Comparison of ENCODE assay signal across 16 cellular contexts in genomic region chr17:199195-199604, GRCh38. TPM values are rescaled to one million over a fixed set of nuclear protein-coding genes. Genes with fewer than 3 reads are reported as not detected.
A peak's percentile ranks its signal among the peaks of the same experiment; 100 is the strongest.
DNase-seq lines count a peak whose midpoint lies in the region; ATAC-seq and TF ChIP-seq lines count a peak whose summit lies in the region.
"Had no signal": no experiment of that assay in that cellular context is flagged by ENCODE, and none has a peak within 500 bp of the region (broad histone marks: within the 10 kb centered on the region; RNA-seq: fewer than 3 reads in every experiment).

No MANE protein-coding gene starts in this region.

- POLR2A ChIA-PET in IMR-90 (lab: Charles Lee; ENCODE audit: unreplicated experiment), result no interaction called here
- POLR2A ChIA-PET in activated CD8-positive, alpha-beta T cell treated with anti-CD3 and anti-CD28 coated beads, Interleukin-2, amount 10 ng/mL, durations not matched to agents 7 days and 5 days (lab: Charles Lee), result no interaction called here

- no peaks in the 10 kb centered on the region for H3K9me3 Mint-ChIP-seq in activated CD8-positive, alpha-beta T cell treated with anti-CD3 and anti-CD28 coated beads, Interleukin-2, amount 10 ng/mL, durations not matched to agents 7 days and 5 days (ENCODE audit: insufficient read depth)
- H3K9me3 Mint-ChIP-seq in stimulated activated memory B cell treated with anti-CD40 and anti-IgM and Interleukin-4, amounts not matched to agents 10 μg/mL and 1 μg/mL and 100 μg/mL, for 72 hours, result no peaks in the 10 kb centered on the region
- H3K9me3 Mint-ChIP-seq: stimulated activated naive CD8-positive, alpha-beta T cell treated with anti-CD3 and anti-CD28 coated beads, Interleukin-15, Interleukin-2, amounts not matched to agents 100 ng/mL and 50 ng/mL, for 24 hours; T-helper 2 cell treated with Interferon-gamma antibody and Interleukin-4, amounts not matched to agents 5 μg/mL and 100 μg/mL, for 36 hours had no signal

- H3K4me3 ChIP-seq in IMR-90 (ENCODE audit: insufficient read depth, low read depth, low read length) (no peak overlapping the region), lower lobe of right lung (peak overlapping the region; percentile 1), spleen (peak overlapping the region in 4 of 8 donors; percentile 3 to 33 (median 24))

- H3K4me2 ChIP-seq in IMR-90 (ENCODE audit: low read depth, low read length), result no peak overlapping the region; the same call in 1 of the 2 replicates

- H4K20me1 ChIP-seq in IMR-90 (ENCODE audit: insufficient read depth, low read length), result no peaks in the 10 kb centered on the region

- in situ Hi-C loops in IMR-90 (cut with MboI; ENCODE audit: low sequenced_read_pairs), result loop anchor here (5.0 kb wide), 1 partner anchor 78 kb away; no protein-coding TSS in a partner anchor

- no peak overlapping the region for H3K23ac ChIP-seq in IMR-90 (ENCODE audit: low read depth, low read length)

- H3K27ac Mint-ChIP-seq in activated CD8-positive, alpha-beta T cell treated with anti-CD3 and anti-CD28 coated beads, Interleukin-2, amount 10 ng/mL, durations not matched to agents 7 days and 5 days, result no peak overlapping the region
- no peak overlapping the region for H3K27ac Mint-ChIP-seq in stimulated activated memory B cell treated with anti-CD40 and anti-IgM and Interleukin-4, amounts not matched to agents 10 μg/mL and 1 μg/mL and 100 μg/mL, for 72 hours
- H3K27ac Mint-ChIP-seq: stimulated activated naive CD8-positive, alpha-beta T cell treated with anti-CD3 and anti-CD28 coated beads, Interleukin-15, Interleukin-2, amounts not matched to agents 100 ng/mL and 50 ng/mL, for 24 hours; T-helper 2 cell treated with Interferon-gamma antibody and Interleukin-4, amounts not matched to agents 5 μg/mL and 100 μg/mL, for 36 hours had no signal

- no peak overlapping the region for H3K27ac ChIP-seq in IMR-90 (ENCODE audit: insufficient read depth, low read length)
- no peak overlapping the region for H3K27ac ChIP-seq in lower lobe of right lung
- peak overlapping the region in 7 of 8 donors; percentile 27 to 78 (median 65) for H3K27ac ChIP-seq in spleen
- H3K27ac ChIP-seq: C4-2B, epithelial cell of prostate had no signal

- dilution Hi-C loops in IMR-90 (cut with HindIII; ENCODE audit: low sequenced_read_pairs, unreplicated experiment), result no loop called here

- H2BK15ac ChIP-seq in IMR-90 (ENCODE audit: low read depth, low read length), result no peak overlapping the region

- TF ChIP-seq CTCF in IMR-90 (conservative IDR thresholded peaks at IDR 0.05; ENCODE audit: low read depth, low read length) (no peak), lower lobe of right lung (IDR thresholded peaks at IDR 0.05) (no peak), spleen (IDR thresholded peaks at IDR 0.05 in 8 of 11, conservative IDR thresholded peaks at IDR 0.05 in 3 of 11) (no peak)

- H4K5ac ChIP-seq in IMR-90 (ENCODE audit: low read depth, low read length), result no peak overlapping the region

- no peak overlapping the region for H2AK5ac ChIP-seq in IMR-90 (ENCODE audit: low read depth, low read length)

- H3K4ac ChIP-seq in IMR-90 (ENCODE audit: low read depth, low read length), result no peak overlapping the region

- no peak overlapping the region for H4K91ac ChIP-seq in IMR-90 (ENCODE audit: insufficient read depth, low read depth, low read length)

- no peak overlapping the region for H4K8ac ChIP-seq in IMR-90 (ENCODE audit: low read depth in 2 of 2, low read length in 2 of 2)

- H3K9me3 ChIP-seq in IMR-90 (ENCODE audit: control insufficient read depth, insufficient read depth, low read length), result no peaks in the 10 kb centered on the region
- no peaks in the 10 kb centered on the region for H3K9me3 ChIP-seq in lower lobe of right lung
- H3K9me3 ChIP-seq in spleen, result no peaks in the 10 kb centered on the region

- peaks cover 34% of the 10 kb centered on the region for H3K27me3 ChIP-seq in IMR-90 (ENCODE audit: control insufficient read depth, insufficient read depth, low read length)
- peaks cover 9% of the 10 kb centered on the region for H3K27me3 ChIP-seq in lower lobe of right lung (ENCODE audit: low read depth)
- H3K27me3 ChIP-seq in spleen (replicated peaks in 1 of 7), result peaks cover 0 to 25% (median 0%) of the 10 kb centered on the region in 7 donors

- H2BK20ac ChIP-seq in IMR-90 (ENCODE audit: low read depth, low read length), result no peak overlapping the region

- H2BK120ac ChIP-seq in IMR-90 (ENCODE audit: low read depth, low read length), result no peak overlapping the region

- intact Hi-C loops in IMR-90 (cut with micrococcal nuclease) (no loop called here), lower lobe of right lung (cut with DNase I) (no loop called here), spleen (cut with DNase I; ENCODE audit: low total_unique reads) (no loop called here)

- H3K18ac ChIP-seq in IMR-90 (ENCODE audit: low read depth, low read length), result no peak overlapping the region

- H3K36me3 ChIP-seq in IMR-90 (ENCODE audit: control insufficient read depth, insufficient read depth, low read length), result no peaks in the 10 kb centered on the region
- no peaks in the 10 kb centered on the region for H3K36me3 ChIP-seq in lower lobe of right lung
- no peaks in the 10 kb centered on the region for H3K36me3 ChIP-seq in spleen

- H3K4me1 Mint-ChIP-seq in activated CD8-positive, alpha-beta T cell treated with anti-CD3 and anti-CD28 coated beads, Interleukin-2, amount 10 ng/mL, durations not matched to agents 7 days and 5 days (ENCODE audit: low read depth), result no peaks in the 10 kb centered on the region
- H3K4me1 Mint-ChIP-seq in stimulated activated memory B cell treated with anti-CD40 and anti-IgM and Interleukin-4, amounts not matched to agents 10 μg/mL and 1 μg/mL and 100 μg/mL, for 72 hours, result no peaks in the 10 kb centered on the region

- no peak overlapping the region for H3K9ac ChIP-seq in IMR-90 (ENCODE audit: low read depth, low read length)

- no peak overlapping the region for H2BK5ac ChIP-seq in IMR-90 (ENCODE audit: low read depth, low read length, poor library complexity, severe bottlenecking)

- CTCF ChIA-PET in IMR-90 (lab: Yijun Ruan, JAX), result interaction anchor here (0.6 kb wide), 2 partner anchors 23 to 797 kb away, joined by 3 read pairs; partner anchors contain the start of gene TIMM22
- CTCF ChIA-PET in activated CD8-positive, alpha-beta T cell treated with anti-CD3 and anti-CD28 coated beads, Interleukin-2, amount 10 ng/mL, durations not matched to agents 7 days and 5 days (lab: Charles Lee), result no interaction called here

- peak; percentile 53; the same call in 1 of the 2 replicates for ATAC-seq in IMR-90 (ENCODE audit: low read depth)
- no peak for ATAC-seq in lower lobe of right lung
- ATAC-seq in activated CD8-positive, alpha-beta T cell treated with anti-CD3 and anti-CD28 coated beads, Interleukin-2, amount 10 ng/mL, durations not matched to agents 7 days and 5 days, result no peak
- no peak for ATAC-seq in stimulated activated memory B cell treated with anti-CD40 and anti-IgM and Interleukin-4, amounts not matched to agents 10 μg/mL and 1 μg/mL and 100 μg/mL, for 72 hours

- H3K9me1 ChIP-seq in IMR-90 (ENCODE audit: insufficient read depth, low read length), result no peaks in the 10 kb centered on the region

- TF ChIP-seq RAD21 in IMR-90 (IDR thresholded peaks at IDR 0.05; ENCODE audit: low read length), result no peak

- TF ChIP-seq POLR2A in IMR-90 (IDR thresholded peaks at IDR 0.05; ENCODE audit: low read depth, low read length), result no peak
- TF ChIP-seq POLR2A in spleen (IDR thresholded peaks at IDR 0.05), result no peak

- H3K36me3 Mint-ChIP-seq in activated CD8-positive, alpha-beta T cell treated with anti-CD3 and anti-CD28 coated beads, Interleukin-2, amount 10 ng/mL, durations not matched to agents 7 days and 5 days (ENCODE audit: low read depth), result no peaks in the 10 kb centered on the region
- H3K36me3 Mint-ChIP-seq in stimulated activated memory B cell treated with anti-CD40 and anti-IgM and Interleukin-4, amounts not matched to agents 10 μg/mL and 1 μg/mL and 100 μg/mL, for 72 hours, result no peaks in the 10 kb centered on the region

- no peak overlapping the region for H3K56ac ChIP-seq in IMR-90 (ENCODE audit: extremely low read depth, insufficient read depth, low read length)

- H3K27me3 Mint-ChIP-seq in activated CD8-positive, alpha-beta T cell treated with anti-CD3 and anti-CD28 coated beads, Interleukin-2, amount 10 ng/mL, durations not matched to agents 7 days and 5 days (ENCODE audit: low read depth), result peaks cover 3% of the 10 kb centered on the region
- peaks cover 44% of the 10 kb centered on the region for H3K27me3 Mint-ChIP-seq in stimulated activated memory B cell treated with anti-CD40 and anti-IgM and Interleukin-4, amounts not matched to agents 10 μg/mL and 1 μg/mL and 100 μg/mL, for 72 hours

- DNase-seq in IMR-90, result peak; percentile 16
- DNase-seq in dedifferentiated amniotic fluid mesenchymal stem cell (ENCODE audit: extremely low spot score), result peak; percentile 26
- DNase-seq in lower lobe of right lung, result peak; percentile 15
- DNase-seq in spleen, result peak; percentile 56
- no peak for DNase-seq in activated CD8-positive, alpha-beta T cell treated with anti-CD3 and anti-CD28 coated beads, Interleukin-2, amount 10 ng/mL, durations not matched to agents 7 days and 5 days
- no peak for DNase-seq in HUDEP-2 (lab: John Stamatoyannopoulos, UW; ENCODE audit: unreplicated experiment in 76 of 76)
- no peak for DNase-seq in NCI-H1436 (lab: John Stamatoyannopoulos, UW)
- DNase-seq: activated CD4-positive, alpha-beta T cell treated with anti-CD3 and anti-CD28 coated beads, Interleukin-2, amount 50 U/mL, for 4 hours; activated gamma-delta T cell treated with Interleukin-2 at 50 U/mL for 16 hours; NCI-H82; stimulated activated CD4-positive, alpha-beta T cell treated with anti-CD3 and anti-CD28 coated beads, Interleukin-4, amount 100 ng/mL, for 4 hours had no signal

- no peaks in the 10 kb centered on the region for H3K79me1 ChIP-seq in IMR-90 (ENCODE audit: low read depth in 1 of 2, low read length in 2 of 2)

- no CpG with 5 or more reads among the region's 8 CpGs for WGBS in IMR-90 (ENCODE audit: extremely low coverage in 2 of 2, insufficient read length in 1 of 2), 2 experiments
- 1 to 9% (median 3%) methylated on average over 8 of the region's 8 CpGs for WGBS in spleen, 5 donors

- no peak overlapping the region for H3K14ac ChIP-seq in IMR-90 (replicated peaks; ENCODE audit: low read depth, low read length)

- H2AFZ ChIP-seq in IMR-90 (replicated peaks; ENCODE audit: low read length, poor library complexity), result no peak overlapping the region

- no peak overlapping the region for H3K4me3 Mint-ChIP-seq in activated CD8-positive, alpha-beta T cell treated with anti-CD3 and anti-CD28 coated beads, Interleukin-2, amount 10 ng/mL, durations not matched to agents 7 days and 5 days
- no peak overlapping the region for H3K4me3 Mint-ChIP-seq in stimulated activated memory B cell treated with anti-CD40 and anti-IgM and Interleukin-4, amounts not matched to agents 10 μg/mL and 1 μg/mL and 100 μg/mL, for 72 hours
- H3K4me3 Mint-ChIP-seq: stimulated activated naive CD8-positive, alpha-beta T cell treated with anti-CD3 and anti-CD28 coated beads, Interleukin-15, Interleukin-2, amounts not matched to agents 100 ng/mL and 50 ng/mL, for 24 hours; T-helper 2 cell treated with Interferon-gamma antibody and Interleukin-4, amounts not matched to agents 5 μg/mL and 100 μg/mL, for 36 hours had no signal

- H3K4me1 ChIP-seq in IMR-90 (ENCODE audit: control insufficient read depth, insufficient read depth, low read length), result no peaks in the 10 kb centered on the region
- H3K4me1 ChIP-seq in lower lobe of right lung, result peaks cover 22% of the 10 kb centered on the region
- H3K4me1 ChIP-seq in spleen, result peaks cover 0 to 49% (median 23%) of the 10 kb centered on the region in 6 donors

- BruUV-seq in IMR-90 (replicated peaks; lab: Mats Ljungman, UMichigan), result no TSS peak

- no peak overlapping the region for H2AK9ac ChIP-seq in IMR-90 (replicated peaks; ENCODE audit: low read depth, low read length, poor library complexity)

RNA-seq across cellular contexts. Expression of gene DOC2B, which starts 17.8 kb away (rescaled TPM):
- total RNA-seq in IMR-90 (2012; rRNA removed) (not detected in 2 replicates), lower lobe of right lung (6.2 TPM), spleen (10 to 100 TPM in 3 of 7 donors, 1 to 10 TPM in 4; 3.0 to 17.0 (median 7.5) TPM)
- polyA plus RNA-seq in IMR-90 (2012; rRNA removed) (not detected in 2 replicates), spleen (1 to 10 TPM in 2 of 3 donors, under 1 TPM in 1; 0.91 to 3.1 (median 1.1) TPM)
- polyA plus RNA-seq in IMR-90 (2012; cell fraction: cytosol; rRNA removed), result not detected in 2 replicates
- 0.01 TPM in 1 of 2 replicates, not detected in the other for polyA plus RNA-seq in IMR-90 (2012; cell fraction: nucleus; rRNA removed; ENCODE audit: low replicate concordance)
- not detected for total RNA-seq in activated CD8-positive, alpha-beta T cell treated with anti-CD3 and anti-CD28 coated beads, Interleukin-2, amount 10 ng/mL, durations not matched to agents 7 days and 5 days

Comparison
In these comparisons a context has a peak if more than half of its experiments do, and no peak if none do; other contexts are left out.
1. DNase-seq: peak in IMR-90 (single experiment), dedifferentiated amniotic fluid mesenchymal stem cell (single experiment), lower lobe of right lung (single experiment) and spleen (single experiment); none in activated CD8-positive, alpha-beta T cell treated with anti-CD3 and anti-CD28 coated beads, Interleukin-2, amount 10 ng/mL, durations not matched to agents 7 days and 5 days (single experiment), HUDEP-2 (0 of 76) and NCI-H1436 (single experiment).
2. H3K27ac ChIP-seq: peak in spleen (7 of 8); none in IMR-90 (single experiment) and lower lobe of right lung (single experiment).